12 cellular contexts compared by ENCODE assay signal in genomic region chr1:21320410-21321107, GRCh38. TPM values are rescaled to one million over a fixed set of nuclear protein-coding genes. Genes with fewer than 3 reads are reported as not detected.
DNase-seq lines count a peak whose midpoint lies in the region; ATAC-seq and TF ChIP-seq lines count a peak whose summit lies in the region.
"Had no signal": no experiment of that assay in that cellular context is flagged by ENCODE, and none has a peak within 500 bp of the region (broad histone marks: within the 10 kb centered on the region; RNA-seq: fewer than 3 reads in every experiment).

No MANE protein-coding gene starts in this region.

- H3K23ac ChIP-seq in trophoblast cell (ENCODE audit: low read length): no peak overlapping the region

- H3K36me3 ChIP-seq in esophagus muscularis mucosa: no peaks in the 10 kb centered on the region
- H3K36me3 ChIP-seq in trophoblast cell (ENCODE audit: control insufficient read depth in 1 of 2, insufficient read depth in 2 of 2, low read length in 2 of 2): no peaks in the 10 kb centered on the region

- TF ChIP-seq CTCF in AG04450 (IDR thresholded peaks at IDR 0.05; ENCODE audit: low read depth, low read length) (no peak), RWPE1 (conservative IDR thresholded peaks at IDR 0.05; ENCODE audit: low read depth) (no peak), esophagus muscularis mucosa (IDR thresholded peaks at IDR 0.05) (no peak), GM13977 (IDR thresholded peaks at IDR 0.05; ENCODE audit: extremely low read depth, insufficient read depth, missing control alignments) (no peak)

- H3K4me3 ChIP-seq in AG04450 (ENCODE audit: low read depth, low read length) (no peak overlapping the region), esophagus muscularis mucosa (no peak overlapping the region), trophoblast cell (ENCODE audit: low read depth, low read length) (no peak overlapping the region)
- H3K4me3 ChIP-seq: skin epidermis had no signal

- ATAC-seq in GM19395 (IDR thresholded peaks at IDR 0.05; ENCODE audit: unreplicated experiment): no peak

- TF ChIP-seq POLR2A in esophagus muscularis mucosa (IDR thresholded peaks at IDR 0.05; ENCODE audit: low read depth): no peak

- intact Hi-C loops in esophagus muscularis mucosa (cut with DNase I): no loop called here

- peak overlapping the region; percentile 55 for H2AK5ac ChIP-seq in trophoblast cell (ENCODE audit: low read length)

- H3K4me1 ChIP-seq in esophagus muscularis mucosa (peaks cover 78 to 100% (median 100%) of the 10 kb centered on the region in 4 donors), trophoblast cell (ENCODE audit: control insufficient read depth in 1 of 2, insufficient read depth in 2 of 2, low read length in 2 of 2) (peaks cover 45 to 49% of the 10 kb centered on the region in 2 experiments)

- H3K18ac ChIP-seq in trophoblast cell (ENCODE audit: low read length): peak overlapping the region; percentile 75

- DNase-seq in AG04450 (ENCODE audit: low read depth, low spot score) (no peak), RWPE1 (ENCODE audit: low spot score) (no peak), esophagus muscularis mucosa (ENCODE audit: extremely low spot score) (no peak), trophoblast cell (no peak), SHP77 treated with DMSO at 0.1 percent for 48 hours (lab: John Stamatoyannopoulos, UW) (no peak), GM13977 (ENCODE audit: low spot score) (no peak), A172 (ENCODE audit: low spot score) (no peak)
- DNase-seq: amniotic stem cell, C1 segment of cervical spinal cord, GDM1 had no signal

- H2BK12ac ChIP-seq in trophoblast cell (ENCODE audit: low read length): peak overlapping the region; percentile 81

- no peaks in the 10 kb centered on the region for H3K9me3 ChIP-seq in AG04450 (ENCODE audit: control insufficient read depth, insufficient read depth, low read length)
- H3K9me3 ChIP-seq in esophagus muscularis mucosa: no peaks in the 10 kb centered on the region
- H3K9me3 ChIP-seq in trophoblast cell (ENCODE audit: insufficient read depth, low read depth, low read length): no peaks in the 10 kb centered on the region

- H4K8ac ChIP-seq in trophoblast cell (ENCODE audit: low read depth, low read length): peak overlapping the region; percentile 39

- in situ Hi-C loops in GM13977 (cut with MboI; ENCODE audit: low pct_unique_long_range_greater_than_20kb, low sequenced_read_pairs, unreplicated experiment): no loop called here

- TF ChIP-seq EP300 in esophagus muscularis mucosa (IDR thresholded peaks at IDR 0.05): no peak

- POLR2A ChIA-PET in AG04450 (lab: Yijun Ruan, JAX) (interaction anchor here (0.7 to 1.1 kb wide), 4 partner anchors 17 to 19 kb away, joined by 3 read pairs; no protein-coding TSS in a partner anchor), RWPE1 (lab: Yijun Ruan, JAX; ENCODE audit: low non-redundant PET) (no interaction called here)

- peak overlapping the region; percentile 57 for H3K27ac ChIP-seq in AG04450 (ENCODE audit: low read depth, low read length)
- peak overlapping the region; percentile 98 for H3K27ac ChIP-seq in RWPE1
- H3K27ac ChIP-seq in esophagus muscularis mucosa (replicated peaks in 1 of 4): peak overlapping the region; percentile 83 to 88 (median 84)
- no peak overlapping the region for H3K27ac ChIP-seq in trophoblast cell (ENCODE audit: low read depth, low read length)

- H3K79me1 ChIP-seq in trophoblast cell (ENCODE audit: low read length): peaks cover 12% of the 10 kb centered on the region

- H2BK120ac ChIP-seq in trophoblast cell (ENCODE audit: insufficient read depth, low read length, poor library complexity): peak overlapping the region; percentile 60

- H3K4me2 ChIP-seq in trophoblast cell (ENCODE audit: low read length): no peak overlapping the region

- H3K9ac ChIP-seq in trophoblast cell (ENCODE audit: low read length): no peak overlapping the region

- H3K4ac ChIP-seq in trophoblast cell (ENCODE audit: low read depth, low read length): peak overlapping the region; percentile 30

- H3K14ac ChIP-seq in trophoblast cell (ENCODE audit: low read length): peak overlapping the region; percentile 61

- peaks cover 1% of the 10 kb centered on the region for H3K79me2 ChIP-seq in trophoblast cell (ENCODE audit: control insufficient read depth, insufficient read depth, low read length, poor library complexity)

- peak overlapping the region; percentile 49 for H2BK5ac ChIP-seq in trophoblast cell (ENCODE audit: low read depth, low read length, poor library complexity)

- no peak overlapping the region for H4K12ac ChIP-seq in trophoblast cell (ENCODE audit: low read depth, low read length)

- peak overlapping the region; percentile 66 for H2AFZ ChIP-seq in trophoblast cell (ENCODE audit: insufficient read depth, low read length, poor library complexity)

- CTCF ChIA-PET in AG04450 (lab: Charles Lee) (interaction anchor here (0.6 to 2.4 kb wide), 4 partner anchors 14 to 66 kb away, joined by 3 to 9 read pairs (median 4); no protein-coding TSS in a partner anchor), RWPE1 (lab: Yijun Ruan, JAX) (no interaction called here)

- 85% methylated on average over 12 of the region's 12 CpGs for WGBS in esophagus muscularis mucosa
- no CpG with 5 or more reads among the region's 12 CpGs for WGBS in trophoblast cell (ENCODE audit: extremely low coverage, insufficient coverage, insufficient read length)

- H4K91ac ChIP-seq in trophoblast cell (ENCODE audit: low read depth, low read length): peak overlapping the region; percentile 58

- no peaks in the 10 kb centered on the region for H3K27me3 ChIP-seq in AG04450 (ENCODE audit: control insufficient read depth, insufficient read depth, low read length)
- no peaks in the 10 kb centered on the region for H3K27me3 ChIP-seq in esophagus muscularis mucosa
- H3K27me3 ChIP-seq in trophoblast cell (ENCODE audit: insufficient read depth, low read length): no peaks in the 10 kb centered on the region

RNA-seq across cellular contexts. Expression of gene ECE1, which starts 30.3 kb away (rescaled TPM):
- 145 and 161 TPM in 2 replicates for polyA plus RNA-seq in AG04450 (2011; rRNA removed)
- 84.2 and 92.4 TPM in 2 replicates for polyA minus RNA-seq in AG04450 (2011; rRNA and poly(A)+ RNA removed)
- total RNA-seq in esophagus muscularis mucosa: 100 to 1,000 TPM in 1 of 4 donors, 10 to 100 TPM in 3; 53.6 to 101 (median 80.7) TPM
- polyA plus RNA-seq in trophoblast cell (2013): 50.0 and 52.3 TPM in 2 replicates
- 65.8 and 66.3 TPM in 2 replicates for total RNA-seq in A172 (2014; rRNA removed; shearing (Covaris generic))
